In the genomic region with DNA sequence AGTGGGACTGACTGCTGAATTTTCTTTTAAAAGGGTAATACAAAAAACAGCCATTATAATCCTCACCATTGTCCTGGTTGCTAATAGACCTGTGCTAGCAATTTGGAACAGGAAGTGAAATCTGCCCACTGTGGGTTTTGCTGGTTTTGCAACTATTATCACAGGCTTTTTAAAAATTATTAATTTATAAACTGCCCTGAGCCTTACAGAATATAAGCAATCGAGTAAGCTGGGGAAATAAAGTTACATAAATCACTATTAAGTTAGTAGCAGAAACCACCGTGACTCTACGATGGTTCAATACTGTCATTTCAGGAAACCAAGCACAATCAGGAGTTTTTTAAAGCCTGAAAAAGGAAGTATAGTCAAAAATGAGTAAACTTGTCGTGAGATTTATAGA, we compare ENCODE assay signal across 13 cellular contexts.
A peak's percentile ranks its signal among the peaks of the same experiment; 100 is the strongest.
DNase-seq lines count a peak whose midpoint lies in the region; ATAC-seq and TF ChIP-seq lines count a peak whose summit lies in the region.
"Had no signal": no experiment of that assay in that cellular context is flagged by ENCODE, and none has a peak within 500 bp of the region (broad histone marks: within the 10 kb centered on the region; RNA-seq: fewer than 3 reads in every experiment).

No MANE protein-coding gene starts in this region.

- H3K27me3 Mint-ChIP-seq in CD14-positive monocyte (ENCODE audit: low read depth in 3 of 3) (peaks cover 0 to 1% (median 0%) of the 10 kb centered on the region in 3 donors), endodermal cell (ENCODE audit: insufficient read depth) (no peaks in the 10 kb centered on the region)

- DNase-seq in CD14-positive monocyte (ENCODE audit: low spot score) (no peak), MM.1S (peak; percentile 13), right cardiac atrium (no peak), endodermal cell (no peak), midbrain (lab: John Stamatoyannopoulos, UW) (no peak), SW 1271 (lab: John Stamatoyannopoulos, UW) (no peak)
- DNase-seq: ACHN; activated CD8-positive, alpha-beta T cell treated with anti-CD3 and anti-CD28 coated beads, Interleukin-2, amount 10 ng/mL, durations not matched to agents 7 days and 5 days; body of pancreas; GF-D8 had no signal

- no peak overlapping the region for H2AFZ ChIP-seq in MM.1S (ENCODE audit: low read length)
- H2AFZ ChIP-seq: parathyroid adenoma had no signal

- H3K27ac ChIP-seq in MM.1S (ENCODE audit: low read length) (no peak overlapping the region), right cardiac atrium (ENCODE audit: low read length) (no peak overlapping the region), endodermal cell (ENCODE audit: low read depth, low read length) (no peak overlapping the region)
- H3K27ac ChIP-seq: parathyroid adenoma had no signal

- peak overlapping the region in 1 of 2 donors; percentile 63 for H3K4me3 Mint-ChIP-seq in CD14-positive monocyte
- no peak overlapping the region for H3K4me3 Mint-ChIP-seq in endodermal cell
- H3K4me3 Mint-ChIP-seq: activated CD8-positive, alpha-beta T cell treated with anti-CD3 and anti-CD28 coated beads, Interleukin-2, amount 10 ng/mL, durations not matched to agents 7 days and 5 days had no signal

- 72% methylated on average over 4 of the region's 4 CpGs for WGBS in right cardiac atrium
- 96% methylated on average over 4 of the region's 4 CpGs for WGBS in endodermal cell (ENCODE audit: insufficient coverage in 1 of 2, insufficient read length in 1 of 2), 2 experiments

- H4K20me1 ChIP-seq in MM.1S (ENCODE audit: insufficient read depth, low read length), result no peaks in the 10 kb centered on the region

- H3K4me2 ChIP-seq in MM.1S (ENCODE audit: low read depth, low read length), result no peak overlapping the region

- H3K36me3 ChIP-seq in MM.1S (replicated peaks; ENCODE audit: insufficient read depth, low read length) (no peaks in the 10 kb centered on the region), endodermal cell (ENCODE audit: control insufficient read depth, insufficient read depth, low read length) (no peaks in the 10 kb centered on the region)

- H3K9ac ChIP-seq in MM.1S (ENCODE audit: low read length) (no peak overlapping the region), endodermal cell (ENCODE audit: extremely low read depth, low read length, poor library complexity, severe bottlenecking) (no peak overlapping the region)
- H3K9ac ChIP-seq: parathyroid adenoma had no signal

- intact Hi-C loops in CD14-positive monocyte (cut with micrococcal nuclease), result loop anchor here in 1 of 2 donors (10.0 kb wide), 1 partner anchor 616 kb away; a partner anchor contains a TSS
- intact Hi-C loops in right cardiac atrium (cut with DNase I), result no loop called here

- H3K27ac Mint-ChIP-seq in CD14-positive monocyte (peak overlapping the region; percentile 60 to 84 (median 75)), endodermal cell (no peak overlapping the region)
- H3K27ac Mint-ChIP-seq: activated CD8-positive, alpha-beta T cell treated with anti-CD3 and anti-CD28 coated beads, Interleukin-2, amount 10 ng/mL, durations not matched to agents 7 days and 5 days had no signal

- H3K9me3 Mint-ChIP-seq in CD14-positive monocyte (peaks cover 0 to 5% (median 3%) of the 10 kb centered on the region in 7 donors), endodermal cell (no peaks in the 10 kb centered on the region)

- H3K4me1 Mint-ChIP-seq in CD14-positive monocyte, result peaks cover 39% of the 10 kb centered on the region
- H3K4me1 Mint-ChIP-seq in endodermal cell, result no peaks in the 10 kb centered on the region

- H3K9me3 ChIP-seq in MM.1S (replicated peaks; ENCODE audit: insufficient read depth, low read length), result no peaks in the 10 kb centered on the region
- no peaks in the 10 kb centered on the region for H3K9me3 ChIP-seq in right cardiac atrium (ENCODE audit: control insufficient read depth, low read length)
- no peaks in the 10 kb centered on the region for H3K9me3 ChIP-seq in endodermal cell (ENCODE audit: control insufficient read depth, low read length)
- H3K9me3 ChIP-seq: body of pancreas had no signal

- H3K4me1 ChIP-seq in MM.1S (ENCODE audit: low read length), result no peaks in the 10 kb centered on the region
- no peaks in the 10 kb centered on the region for H3K4me1 ChIP-seq in right cardiac atrium (ENCODE audit: control insufficient read depth, insufficient read depth, low read length)
- H3K4me1 ChIP-seq in endodermal cell (ENCODE audit: control insufficient read depth, insufficient read depth, low read length), result no peaks in the 10 kb centered on the region
- H3K4me1 ChIP-seq: body of pancreas, parathyroid adenoma had no signal

- no peaks in the 10 kb centered on the region for H3K79me2 ChIP-seq in MM.1S (ENCODE audit: low read length)
- H3K79me2 ChIP-seq: parathyroid adenoma had no signal

- peak; percentile 83 for ATAC-seq in GM19452 (IDR thresholded peaks at IDR 0.05; ENCODE audit: unreplicated experiment)
- ATAC-seq in HG02938 (IDR thresholded peaks at IDR 0.05; ENCODE audit: unreplicated experiment), result peak; percentile 89
- no peak for ATAC-seq in right cardiac atrium
- ATAC-seq: activated CD8-positive, alpha-beta T cell treated with anti-CD3 and anti-CD28 coated beads, Interleukin-2, amount 10 ng/mL, durations not matched to agents 7 days and 5 days; body of pancreas had no signal

- no peaks in the 10 kb centered on the region for H3K36me3 Mint-ChIP-seq in CD14-positive monocyte
- H3K36me3 Mint-ChIP-seq in endodermal cell (ENCODE audit: low read depth), result no peaks in the 10 kb centered on the region

- no peaks in the 10 kb centered on the region for H3K9me2 ChIP-seq in MM.1S (replicated peaks; ENCODE audit: insufficient read depth, low read length)

- H3K4me3 ChIP-seq in MM.1S (ENCODE audit: low read length) (no peak overlapping the region), right cardiac atrium (ENCODE audit: low read length) (no peak overlapping the region), endodermal cell (ENCODE audit: low read length) (no peak overlapping the region)
- H3K4me3 ChIP-seq: body of pancreas had no signal

- no peaks in the 10 kb centered on the region for H3F3A ChIP-seq in MM.1S (ENCODE audit: insufficient read depth, low read length)

- H3K27me3 ChIP-seq in MM.1S (replicated peaks; ENCODE audit: insufficient read depth, low read length) (no peaks in the 10 kb centered on the region), right cardiac atrium (ENCODE audit: control insufficient read depth, insufficient read depth) (no peaks in the 10 kb centered on the region), endodermal cell (ENCODE audit: control insufficient read depth, insufficient read depth, low read length, poor library complexity, severe bottlenecking) (no peaks in the 10 kb centered on the region)
- H3K27me3 ChIP-seq: body of pancreas had no signal

- TF ChIP-seq CTCF in CD14-positive monocyte (IDR thresholded peaks at IDR 0.05) (no peak), MM.1S (IDR thresholded peaks at IDR 0.05; ENCODE audit: low read length) (no peak), endodermal cell (conservative IDR thresholded peaks at IDR 0.05) (no peak)

Comparison
In these comparisons a context has a peak if more than half of its experiments do, and no peak if none do; other contexts are left out.
1. ATAC-seq: peak in GM19452 (single experiment) and HG02938 (single experiment); none in right cardiac atrium (0 of 2).